In the genomic region with DNA sequence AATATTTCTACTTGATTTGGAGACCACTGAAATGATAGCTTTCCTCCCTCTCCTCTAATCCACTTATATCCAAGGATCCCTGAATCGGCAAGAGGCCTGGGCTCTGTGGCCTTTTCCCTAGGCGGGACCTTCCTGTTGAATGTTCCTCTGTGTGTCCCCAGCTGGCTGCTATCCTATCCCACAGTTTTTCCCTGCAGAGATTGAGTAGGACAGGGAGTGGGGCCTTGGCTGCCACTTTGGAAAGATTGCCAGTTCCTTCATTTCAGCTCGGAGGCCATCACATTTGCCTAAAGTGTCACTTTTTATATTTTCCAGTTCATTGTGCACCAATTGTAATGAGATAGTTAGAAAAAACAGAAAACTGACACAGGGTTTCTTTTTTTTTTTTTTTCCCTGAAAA, we compare ENCODE assay signal across 5 cellular contexts. TPM values are rescaled to one million over a fixed set of nuclear protein-coding genes. Genes with fewer than 3 reads are reported as not detected.
"Had no signal": no experiment of that assay in that cellular context is flagged by ENCODE, and none has a peak within 500 bp of the region (broad histone marks: within the 10 kb centered on the region; RNA-seq: fewer than 3 reads in every experiment).

No MANE protein-coding gene starts in this region.

- H3K27ac ChIP-seq: GM23248 had no signal

- DNase-seq: GM23248, H9, HCEC 1CT, IMR-90 had no signal

- H3K9me3 Mint-ChIP-seq: H9 had no signal

- H3K27ac Mint-ChIP-seq: H9 had no signal

- H3K4me3 Mint-ChIP-seq: H9 had no signal

- H3K4me3 ChIP-seq: GM23248 had no signal

- H2AFZ ChIP-seq: GM23248 had no signal

RNA-seq across cellular contexts. Expression of a gene that starts 45.6 kb away (rescaled TPM):
- total RNA-seq: GM23248, HT-29, IMR-90 had no signal
- polyA plus RNA-seq: IMR-90 had no signal
